1 cellular context compared by ENCODE assay signal in the genomic region with DNA sequence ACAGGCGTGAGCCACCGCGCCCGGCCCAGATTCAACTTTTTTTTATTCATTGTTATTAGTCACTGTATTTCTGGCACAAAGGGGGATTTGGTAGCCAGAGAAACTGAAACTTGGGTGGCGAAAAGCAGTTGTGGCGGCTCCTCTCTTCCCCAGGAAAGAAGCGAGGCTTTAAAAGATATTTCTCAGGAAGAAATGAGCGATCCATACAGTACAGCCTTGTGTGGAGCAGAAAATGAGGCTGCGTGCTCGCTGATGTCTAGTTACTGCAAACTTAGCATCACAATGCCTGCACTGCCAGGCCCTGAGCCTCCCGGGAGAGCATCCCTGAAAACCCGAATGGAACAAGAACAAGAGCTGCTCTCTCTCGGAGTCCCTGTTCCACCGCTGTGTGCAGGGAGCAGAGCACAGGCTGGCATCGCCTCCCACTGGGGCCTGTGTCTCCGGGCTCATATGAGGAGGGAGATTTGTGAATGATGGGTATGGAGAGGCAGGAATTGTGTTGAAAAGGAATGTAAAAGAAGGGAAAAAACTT.
TF ChIP-seq lines count a peak whose summit lies in the region.

No MANE protein-coding gene starts in this region.

TF ChIP-seq in H1, 55 proteins besides CTCF, POLR2A, EP300 and RAD21 (continued from another document):
- TF ChIP-seq TCF12 (IDR thresholded peaks at IDR 0.05; ENCODE audit: low read depth, low read length), result no peak
- no peak for TF ChIP-seq SP2 (IDR thresholded peaks at IDR 0.05; ENCODE audit: low read length)
- TF ChIP-seq KDM1A (IDR thresholded peaks at IDR 0.05; ENCODE audit: borderline replicate concordance, low read length), result no peak
- no peak for TF ChIP-seq CBX8 (IDR thresholded peaks at IDR 0.05; ENCODE audit: borderline replicate concordance, low read depth, low read length)
- TF ChIP-seq TAF1 (IDR thresholded peaks at IDR 0.05; ENCODE audit: low read depth, low read length), result no peak
- TF ChIP-seq BCL11A (IDR thresholded peaks at IDR 0.05; ENCODE audit: low read depth in 2 of 2, low read length in 2 of 2), result no peak
- no peak for TF ChIP-seq HDAC2 (IDR thresholded peaks at IDR 0.05; ENCODE audit: borderline replicate concordance in 1 of 2, low read depth in 2 of 2, low read length in 2 of 2)
- TF ChIP-seq EZH2 (IDR thresholded peaks at IDR 0.05; ENCODE audit: low read depth, low read length, severe bottlenecking), result no peak
- TF ChIP-seq ZNF274 (IDR thresholded peaks at IDR 0.05; ENCODE audit: borderline replicate concordance, extremely low read depth, low read length), result no peak
- TF ChIP-seq, protein P1, sequence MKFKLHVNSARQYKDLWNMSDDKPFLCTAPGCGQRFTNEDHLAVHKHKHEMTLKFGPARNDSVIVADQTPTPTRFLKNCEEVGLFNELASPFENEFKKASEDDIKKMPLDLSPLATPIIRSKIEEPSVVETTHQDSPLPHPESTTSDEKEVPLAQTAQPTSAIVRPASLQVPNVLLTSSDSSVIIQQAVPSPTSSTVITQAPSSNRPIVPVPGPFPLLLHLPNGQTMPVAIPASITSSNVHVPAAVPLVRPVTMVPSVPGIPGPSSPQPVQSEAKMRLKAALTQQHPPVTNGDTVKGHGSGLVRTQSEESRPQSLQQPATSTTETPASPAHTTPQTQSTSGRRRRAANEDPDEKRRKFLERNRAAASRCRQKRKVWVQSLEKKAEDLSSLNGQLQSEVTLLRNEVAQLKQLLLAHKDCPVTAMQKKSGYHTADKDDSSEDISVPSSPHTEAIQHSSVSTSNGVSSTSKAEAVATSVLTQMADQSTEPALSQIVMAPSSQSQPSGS (IDR thresholded peaks at IDR 0.05; ENCODE audit: low read length), result no peak
- TF ChIP-seq, protein P2, sequence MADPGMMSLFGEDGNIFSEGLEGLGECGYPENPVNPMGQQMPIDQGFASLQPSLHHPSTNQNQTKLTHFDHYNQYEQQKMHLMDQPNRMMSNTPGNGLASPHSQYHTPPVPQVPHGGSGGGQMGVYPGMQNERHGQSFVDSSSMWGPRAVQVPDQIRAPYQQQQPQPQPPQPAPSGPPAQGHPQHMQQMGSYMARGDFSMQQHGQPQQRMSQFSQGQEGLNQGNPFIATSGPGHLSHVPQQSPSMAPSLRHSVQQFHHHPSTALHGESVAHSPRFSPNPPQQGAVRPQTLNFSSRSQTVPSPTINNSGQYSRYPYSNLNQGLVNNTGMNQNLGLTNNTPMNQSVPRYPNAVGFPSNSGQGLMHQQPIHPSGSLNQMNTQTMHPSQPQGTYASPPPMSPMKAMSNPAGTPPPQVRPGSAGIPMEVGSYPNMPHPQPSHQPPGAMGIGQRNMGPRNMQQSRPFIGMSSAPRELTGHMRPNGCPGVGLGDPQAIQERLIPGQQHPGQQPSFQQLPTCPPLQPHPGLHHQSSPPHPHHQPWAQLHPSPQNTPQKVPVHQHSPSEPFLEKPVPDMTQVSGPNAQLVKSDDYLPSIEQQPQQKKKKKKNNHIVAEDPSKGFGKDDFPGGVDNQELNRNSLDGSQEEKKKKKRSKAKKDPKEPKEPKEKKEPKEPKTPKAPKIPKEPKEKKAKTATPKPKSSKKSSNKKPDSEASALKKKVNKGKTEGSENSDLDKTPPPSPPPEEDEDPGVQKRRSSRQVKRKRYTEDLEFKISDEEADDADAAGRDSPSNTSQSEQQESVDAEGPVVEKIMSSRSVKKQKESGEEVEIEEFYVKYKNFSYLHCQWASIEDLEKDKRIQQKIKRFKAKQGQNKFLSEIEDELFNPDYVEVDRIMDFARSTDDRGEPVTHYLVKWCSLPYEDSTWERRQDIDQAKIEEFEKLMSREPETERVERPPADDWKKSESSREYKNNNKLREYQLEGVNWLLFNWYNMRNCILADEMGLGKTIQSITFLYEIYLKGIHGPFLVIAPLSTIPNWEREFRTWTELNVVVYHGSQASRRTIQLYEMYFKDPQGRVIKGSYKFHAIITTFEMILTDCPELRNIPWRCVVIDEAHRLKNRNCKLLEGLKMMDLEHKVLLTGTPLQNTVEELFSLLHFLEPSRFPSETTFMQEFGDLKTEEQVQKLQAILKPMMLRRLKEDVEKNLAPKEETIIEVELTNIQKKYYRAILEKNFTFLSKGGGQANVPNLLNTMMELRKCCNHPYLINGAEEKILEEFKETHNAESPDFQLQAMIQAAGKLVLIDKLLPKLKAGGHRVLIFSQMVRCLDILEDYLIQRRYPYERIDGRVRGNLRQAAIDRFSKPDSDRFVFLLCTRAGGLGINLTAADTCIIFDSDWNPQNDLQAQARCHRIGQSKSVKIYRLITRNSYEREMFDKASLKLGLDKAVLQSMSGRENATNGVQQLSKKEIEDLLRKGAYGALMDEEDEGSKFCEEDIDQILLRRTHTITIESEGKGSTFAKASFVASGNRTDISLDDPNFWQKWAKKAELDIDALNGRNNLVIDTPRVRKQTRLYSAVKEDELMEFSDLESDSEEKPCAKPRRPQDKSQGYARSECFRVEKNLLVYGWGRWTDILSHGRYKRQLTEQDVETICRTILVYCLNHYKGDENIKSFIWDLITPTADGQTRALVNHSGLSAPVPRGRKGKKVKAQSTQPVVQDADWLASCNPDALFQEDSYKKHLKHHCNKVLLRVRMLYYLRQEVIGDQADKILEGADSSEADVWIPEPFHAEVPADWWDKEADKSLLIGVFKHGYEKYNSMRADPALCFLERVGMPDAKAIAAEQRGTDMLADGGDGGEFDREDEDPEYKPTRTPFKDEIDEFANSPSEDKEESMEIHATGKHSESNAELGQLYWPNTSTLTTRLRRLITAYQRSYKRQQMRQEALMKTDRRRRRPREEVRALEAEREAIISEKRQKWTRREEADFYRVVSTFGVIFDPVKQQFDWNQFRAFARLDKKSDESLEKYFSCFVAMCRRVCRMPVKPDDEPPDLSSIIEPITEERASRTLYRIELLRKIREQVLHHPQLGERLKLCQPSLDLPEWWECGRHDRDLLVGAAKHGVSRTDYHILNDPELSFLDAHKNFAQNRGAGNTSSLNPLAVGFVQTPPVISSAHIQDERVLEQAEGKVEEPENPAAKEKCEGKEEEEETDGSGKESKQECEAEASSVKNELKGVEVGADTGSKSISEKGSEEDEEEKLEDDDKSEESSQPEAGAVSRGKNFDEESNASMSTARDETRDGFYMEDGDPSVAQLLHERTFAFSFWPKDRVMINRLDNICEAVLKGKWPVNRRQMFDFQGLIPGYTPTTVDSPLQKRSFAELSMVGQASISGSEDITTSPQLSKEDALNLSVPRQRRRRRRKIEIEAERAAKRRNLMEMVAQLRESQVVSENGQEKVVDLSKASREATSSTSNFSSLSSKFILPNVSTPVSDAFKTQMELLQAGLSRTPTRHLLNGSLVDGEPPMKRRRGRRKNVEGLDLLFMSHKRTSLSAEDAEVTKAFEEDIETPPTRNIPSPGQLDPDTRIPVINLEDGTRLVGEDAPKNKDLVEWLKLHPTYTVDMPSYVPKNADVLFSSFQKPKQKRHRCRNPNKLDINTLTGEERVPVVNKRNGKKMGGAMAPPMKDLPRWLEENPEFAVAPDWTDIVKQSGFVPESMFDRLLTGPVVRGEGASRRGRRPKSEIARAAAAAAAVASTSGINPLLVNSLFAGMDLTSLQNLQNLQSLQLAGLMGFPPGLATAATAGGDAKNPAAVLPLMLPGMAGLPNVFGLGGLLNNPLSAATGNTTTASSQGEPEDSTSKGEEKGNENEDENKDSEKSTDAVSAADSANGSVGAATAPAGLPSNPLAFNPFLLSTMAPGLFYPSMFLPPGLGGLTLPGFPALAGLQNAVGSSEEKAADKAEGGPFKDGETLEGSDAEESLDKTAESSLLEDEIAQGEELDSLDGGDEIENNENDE (IDR thresholded peaks at IDR 0.05; ENCODE audit: insufficient replicate concordance, low read length), result no peak
- TF ChIP-seq CEBPB (IDR thresholded peaks at IDR 0.05; ENCODE audit: low read depth, low read length), result no peak
- TF ChIP-seq CHD2 (IDR thresholded peaks at IDR 0.05; ENCODE audit: low read length), result no peak
- no peak for TF ChIP-seq NANOG (IDR thresholded peaks at IDR 0.05; ENCODE audit: insufficient read depth, low read depth, low read length, poor library complexity, severe bottlenecking)
- TF ChIP-seq, protein P3, sequence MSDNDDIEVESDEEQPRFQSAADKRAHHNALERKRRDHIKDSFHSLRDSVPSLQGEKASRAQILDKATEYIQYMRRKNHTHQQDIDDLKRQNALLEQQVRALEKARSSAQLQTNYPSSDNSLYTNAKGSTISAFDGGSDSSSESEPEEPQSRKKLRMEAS (IDR thresholded peaks at IDR 0.05), result no peak
- no peak for TF ChIP-seq SAP30 (IDR thresholded peaks at IDR 0.05; ENCODE audit: insufficient read depth, insufficient replicate concordance, low read length)
- no peak for TF ChIP-seq SIX5 (IDR thresholded peaks at IDR 0.05; ENCODE audit: low read depth, low read length)
